In the genomic region with DNA sequence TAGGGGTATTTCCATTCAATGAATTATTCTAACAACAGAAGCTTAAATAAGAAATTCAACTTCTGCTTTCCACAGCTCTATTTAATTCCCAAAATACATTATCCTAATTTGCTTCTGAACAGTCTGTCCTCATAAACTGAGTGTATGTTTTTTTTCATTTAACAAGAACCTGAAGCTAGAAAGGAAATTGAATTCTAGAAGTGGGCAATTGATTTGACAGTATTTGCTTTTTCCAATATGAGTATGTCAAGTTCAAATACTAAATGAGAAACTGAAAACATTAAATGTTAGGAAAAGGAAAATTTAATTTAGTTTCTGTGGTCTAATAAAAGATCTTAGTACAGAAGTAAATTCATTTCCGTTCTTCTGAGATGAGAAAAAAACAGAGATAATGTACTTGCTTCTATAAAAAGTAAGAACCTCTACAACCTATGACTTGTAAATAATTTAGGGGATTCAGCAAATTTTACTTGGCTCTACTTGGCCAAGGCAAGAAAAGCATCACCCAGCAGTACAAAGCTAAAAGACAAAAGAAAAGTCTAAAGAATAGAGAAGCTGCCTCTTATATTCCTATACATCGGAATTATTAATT, we compare ENCODE assay signal across 26 cellular contexts. TPM values are rescaled to one million over a fixed set of nuclear protein-coding genes. Genes with fewer than 3 reads are reported as not detected.
A peak's percentile ranks its signal among the peaks of the same experiment; 100 is the strongest.
DNase-seq lines count a peak whose midpoint lies in the region; ATAC-seq, FAIRE-seq and TF ChIP-seq lines count a peak whose summit lies in the region.
"Had no signal": no experiment of that assay in that cellular context is flagged by ENCODE, and none has a peak within 500 bp of the region (broad histone marks: within the 10 kb centered on the region; RNA-seq: fewer than 3 reads in every experiment).

No MANE protein-coding gene starts in this region.

- no TSS peak for BruUV-seq in OCI-LY7 (replicated peaks; lab: Mats Ljungman, UMichigan)

- H3K4me2 ChIP-seq in OCI-LY7 (ENCODE audit: low read length) = peak overlapping the region; percentile 42
- H3K4me2 ChIP-seq: GM23338 had no signal

- H3K4me3 ChIP-seq in OCI-LY7 (ENCODE audit: low read depth, low read length, poor library complexity, severe bottlenecking) = peak overlapping the region; percentile 16
- H3K4me3 ChIP-seq: colonic mucosa, esophagus muscularis mucosa, gastrocnemius medialis, GM23338, K562, mucosa of descending colon, psoas muscle, tibial artery had no signal

- peaks cover 5% of the 10 kb centered on the region; the same call in 1 of the 2 replicates for H3K36me3 ChIP-seq in OCI-LY7 (ENCODE audit: insufficient read depth, low read length)
- H3K36me3 ChIP-seq: colonic mucosa, esophagus muscularis mucosa, gastrocnemius medialis, tibial artery had no signal

- H4K20me1 ChIP-seq in OCI-LY7 (ENCODE audit: insufficient read depth, low read length) = no peaks in the 10 kb centered on the region

- no peak for TF ChIP-seq CTCF in OCI-LY7 (conservative IDR thresholded peaks at IDR 0.05; ENCODE audit: low read length)

- FAIRE-seq in GM18507 (lab: Jason Lieb, UNC) (peak; percentile 65), islet of Langerhans (lab: Jason Lieb, UNC) (peak; percentile 62)
- FAIRE-seq: K562, keratinocyte had no signal

- H3K9me2 ChIP-seq in OCI-LY7 (ENCODE audit: insufficient read depth, low read length) = no peaks in the 10 kb centered on the region

- intact Hi-C loops in OCI-LY7 (cut with micrococcal nuclease; ENCODE audit: unreplicated experiment) = no loop called here

- CTCF ChIA-PET in OCI-LY7 (lab: Charles Lee; ENCODE audit: unreplicated experiment) = no interaction called here

- H3K4me1 ChIP-seq in OCI-LY7 (ENCODE audit: insufficient read depth, low read length, poor library complexity, severe bottlenecking) = peaks cover 9% of the 10 kb centered on the region
- H3K4me1 ChIP-seq: colonic mucosa had no signal

- no peak overlapping the region for H3K27ac ChIP-seq in OCI-LY7 (ENCODE audit: low read depth, low read length, poor library complexity, severe bottlenecking)
- H3K27ac ChIP-seq: colonic mucosa, esophagus muscularis mucosa, gastrocnemius medialis, psoas muscle, tibial artery had no signal

- POLR2A ChIA-PET in OCI-LY7 (lab: Charles Lee) = interaction anchor here (0.5 to 1.0 kb wide), 4 partner anchors 16 to 196 kb away, joined by 3 to 4 read pairs (median 3); no protein-coding TSS in a partner anchor

- peak; percentile 51 for ATAC-seq in GM19351 (IDR thresholded peaks at IDR 0.05; ENCODE audit: unreplicated experiment)
- no peak for ATAC-seq in GM18870 (IDR thresholded peaks at IDR 0.05; ENCODE audit: unreplicated experiment)
- ATAC-seq: effector memory CD8-positive, alpha-beta T cell; gastrocnemius medialis; GM23338; K562; mucosa of descending colon; psoas muscle; WTC11 had no signal

- H3K79me2 ChIP-seq in OCI-LY7 (ENCODE audit: insufficient read depth, low read depth, low read length) = peaks cover 53% of the 10 kb centered on the region; the same call in 1 of the 2 replicates

- DNase-seq in GM18507 (ENCODE audit: extremely low spot score, insufficient read length, low read depth) (no peak), OCI-LY7 (ENCODE audit: low spot score) (no peak), medulla oblongata (ENCODE audit: extremely low spot score) (no peak)
- no peak for DNase-seq in NK-92 treated with Interleukin-12 subunit alpha and Interleukin-12 subunit beta, amount 100 ng/mL, for 24 hours (lab: John Stamatoyannopoulos, UW)
- DNase-seq: CD4-positive, alpha-beta memory T cell; colonic mucosa; DMS 273 treated with DMSO at 0.1 percent for 48 hours; effector memory CD8-positive, alpha-beta T cell; gastrocnemius medialis; mucosa of descending colon; NCI-H146; NCI-H2171; NCI-H526; OCI-M1; psoas muscle; stimulated activated CD4-positive, alpha-beta T cell treated with anti-CD3 and anti-CD28 coated beads, Interleukin-1b, Interleukin-23, amount 100 ng/mL, for 48 hours; stimulated activated naive CD4-positive, alpha-beta T cell; tibial artery had no signal

- H2AFZ ChIP-seq in OCI-LY7 (ENCODE audit: low read length) = no peak overlapping the region
- H2AFZ ChIP-seq: GM23338 had no signal

- H3K9me3 ChIP-seq in OCI-LY7 (ENCODE audit: low read length) = peaks cover 5% of the 10 kb centered on the region; the same call in 1 of the 2 replicates
- H3K9me3 ChIP-seq: colonic mucosa, esophagus muscularis mucosa, gastrocnemius medialis, mucosa of descending colon, tibial artery had no signal

RNA-seq across cellular contexts. Expression of a gene that starts 31.1 kb away (rescaled TPM):
- 16.9 and 22.6 TPM in 2 replicates for total RNA-seq in OCI-LY7 (2014; rRNA removed; shearing (Covaris generic))
- 37.4 and 41.1 TPM in 2 replicates for total RNA-seq in OCI-LY7 (2022)
